In the genomic region with DNA sequence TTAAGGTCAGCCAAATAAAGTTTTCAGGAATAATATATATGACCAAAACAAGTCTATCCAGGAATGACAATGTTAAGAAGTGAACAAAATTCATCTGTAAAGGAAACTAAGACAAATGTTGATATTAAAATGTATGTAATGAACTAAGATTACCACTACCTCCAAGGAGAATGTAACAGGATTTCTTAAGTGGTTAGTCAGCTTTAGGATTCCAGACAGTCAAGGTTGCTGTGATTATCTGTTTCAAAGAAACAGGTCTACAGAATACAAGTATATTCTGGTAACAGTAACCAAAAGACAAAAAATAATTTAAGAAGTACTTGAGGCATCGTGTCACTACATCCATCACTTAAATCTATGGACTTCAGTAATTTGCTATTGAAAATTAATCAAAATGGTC, we compare ENCODE assay signal across 1 cellular context.
TF ChIP-seq lines count a peak whose summit lies in the region.

No MANE protein-coding gene starts in this region.

TF ChIP-seq in IMR-90, 13 proteins besides CTCF, POLR2A, EP300 and RAD21:
- no peak for TF ChIP-seq CHD1 (IDR thresholded peaks at IDR 0.05; ENCODE audit: low read depth, low read length)
- TF ChIP-seq FOS (IDR thresholded peaks at IDR 0.05; ENCODE audit: low read depth, low read length): no peak
- no peak for TF ChIP-seq MAZ (IDR thresholded peaks at IDR 0.05; ENCODE audit: borderline replicate concordance, low read depth, low read length)
- no peak for TF ChIP-seq MAFK (IDR thresholded peaks at IDR 0.05; ENCODE audit: low read depth, low read length)
- TF ChIP-seq CEBPB (IDR thresholded peaks at IDR 0.05; ENCODE audit: low read depth, low read length): no peak
- no peak for TF ChIP-seq SMC3 (IDR thresholded peaks at IDR 0.05; ENCODE audit: low read depth, low read length)
- TF ChIP-seq, protein P1, sequence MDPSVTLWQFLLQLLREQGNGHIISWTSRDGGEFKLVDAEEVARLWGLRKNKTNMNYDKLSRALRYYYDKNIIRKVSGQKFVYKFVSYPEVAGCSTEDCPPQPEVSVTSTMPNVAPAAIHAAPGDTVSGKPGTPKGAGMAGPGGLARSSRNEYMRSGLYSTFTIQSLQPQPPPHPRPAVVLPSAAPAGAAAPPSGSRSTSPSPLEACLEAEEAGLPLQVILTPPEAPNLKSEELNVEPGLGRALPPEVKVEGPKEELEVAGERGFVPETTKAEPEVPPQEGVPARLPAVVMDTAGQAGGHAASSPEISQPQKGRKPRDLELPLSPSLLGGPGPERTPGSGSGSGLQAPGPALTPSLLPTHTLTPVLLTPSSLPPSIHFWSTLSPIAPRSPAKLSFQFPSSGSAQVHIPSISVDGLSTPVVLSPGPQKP (IDR thresholded peaks at IDR 0.05; ENCODE audit: borderline replicate concordance, low read depth, low read length): no peak
- TF ChIP-seq NFE2L2 (IDR thresholded peaks at IDR 0.05; ENCODE audit: low read depth, low read length): no peak
- no peak for TF ChIP-seq MXI1 (IDR thresholded peaks at IDR 0.05; ENCODE audit: borderline replicate concordance, low read depth, low read length)
- TF ChIP-seq, protein P2, sequence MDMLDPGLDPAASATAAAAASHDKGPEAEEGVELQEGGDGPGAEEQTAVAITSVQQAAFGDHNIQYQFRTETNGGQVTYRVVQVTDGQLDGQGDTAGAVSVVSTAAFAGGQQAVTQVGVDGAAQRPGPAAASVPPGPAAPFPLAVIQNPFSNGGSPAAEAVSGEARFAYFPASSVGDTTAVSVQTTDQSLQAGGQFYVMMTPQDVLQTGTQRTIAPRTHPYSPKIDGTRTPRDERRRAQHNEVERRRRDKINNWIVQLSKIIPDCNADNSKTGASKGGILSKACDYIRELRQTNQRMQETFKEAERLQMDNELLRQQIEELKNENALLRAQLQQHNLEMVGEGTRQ (IDR thresholded peaks at IDR 0.05; ENCODE audit: low read depth, low read length): no peak
- TF ChIP-seq RCOR1 (IDR thresholded peaks at IDR 0.05; ENCODE audit: insufficient replicate concordance, low read length): no peak
- TF ChIP-seq BHLHE40 (IDR thresholded peaks at IDR 0.05; ENCODE audit: low read depth, low read length): no peak
- no peak for TF ChIP-seq RFX5 (IDR thresholded peaks at IDR 0.05; ENCODE audit: low read depth, low read length)
